Comparison of ENCODE assay signal across 29 cellular contexts in the genomic region with DNA sequence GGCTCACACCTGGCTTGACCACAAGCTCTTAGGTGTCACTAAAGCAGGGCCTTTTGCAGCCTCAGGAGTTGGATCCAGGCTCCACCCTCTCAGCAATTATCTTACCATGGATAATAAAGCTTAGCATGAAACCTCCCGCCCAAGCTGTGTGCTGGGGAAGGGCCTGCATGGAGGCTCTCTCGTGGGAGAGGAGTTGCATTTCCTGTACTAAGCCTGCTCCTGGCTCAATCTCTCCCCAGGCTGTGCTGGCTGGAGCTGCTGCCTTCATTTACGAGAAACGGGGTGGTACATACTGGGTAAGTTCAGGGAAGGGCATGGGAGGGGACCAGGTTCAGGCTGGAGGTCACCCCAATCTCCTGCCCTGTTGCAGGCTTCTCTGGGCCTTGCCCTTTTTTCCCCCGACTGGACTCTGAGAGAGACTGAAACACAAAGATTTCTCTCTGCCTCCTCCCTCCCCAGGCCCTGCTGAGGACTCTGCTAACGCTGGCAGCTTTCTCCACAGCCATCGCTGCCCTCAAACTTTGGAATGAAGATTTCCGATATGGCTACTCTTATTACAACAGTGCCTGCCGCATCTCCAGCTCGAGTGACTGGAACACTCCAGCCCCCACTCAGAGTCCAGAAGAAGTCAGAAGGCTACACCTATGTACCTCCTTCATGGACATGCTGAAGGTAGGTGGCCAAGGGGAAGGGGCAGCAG. TPM values are rescaled to one million over a fixed set of nuclear protein-coding genes. Genes with fewer than 3 reads are reported as not detected.
DNase-seq lines count a peak whose midpoint lies in the region; ATAC-seq, FAIRE-seq and TF ChIP-seq lines count a peak whose summit lies in the region.
"Had no signal": no experiment of that assay in that cellular context is flagged by ENCODE, and none has a peak within 500 bp of the region (broad histone marks: within the 10 kb centered on the region; RNA-seq: fewer than 3 reads in every experiment).

No MANE protein-coding gene starts in this region.

- WGBS in liver, result 65% methylated on average over 10 of the region's 10 CpGs
- WGBS in HepG2 (ENCODE audit: low lambda C conversion rate), result 53% methylated on average over 7 of the region's 10 CpGs
- 70% methylated on average over 8 of the region's 10 CpGs for WGBS in esophagus muscularis mucosa

- H3K4me3 Mint-ChIP-seq in CD8-positive, alpha-beta memory T cell, result peak overlapping the region in 1 of 7 donors; percentile 27
- H3K4me3 Mint-ChIP-seq: activated CD4-positive, alpha-beta T cell treated with anti-CD3 and anti-CD28 coated beads for 36 hours; activated T-cell treated with anti-CD3 and anti-CD28 coated beads, Interleukin-2, amount 50 U/mL, for 24 hours; HFFc6; natural killer cell treated with Interleukin-12 subunit alpha and Interleukin-12 subunit beta and Interleukin-15 and Interleukin-18, amount 100 ng/mL, for 72 hours had no signal

- H3K9ac ChIP-seq in liver (ENCODE audit: low read depth in 1 of 2, low read length in 2 of 2), result peak overlapping the region in 1 of 2 donors; percentile 49
- H3K9ac ChIP-seq in HepG2 (ENCODE audit: insufficient read depth, low read depth, low read length), result no peak overlapping the region

- intact Hi-C loops in HepG2 (cut with micrococcal nuclease; ENCODE audit: unreplicated experiment) (no loop called here), esophagus muscularis mucosa (cut with DNase I) (no loop called here)

- POLR2A ChIA-PET in HepG2 (lab: Yijun Ruan, JAX), result no interaction called here
- POLR2A ChIA-PET in CD8-positive, alpha-beta memory T cell (lab: Charles Lee), result no interaction called here

- no peak overlapping the region for H2AFZ ChIP-seq in HepG2 (ENCODE audit: low read length)

- no peak for TF ChIP-seq RAD21 in liver (IDR thresholded peaks at IDR 0.05)
- TF ChIP-seq RAD21 in HepG2 (CRISPR knock-in tag; IDR thresholded peaks at IDR 0.05), result no peak

- CTCF ChIA-PET in HepG2 (lab: Yijun Ruan, JAX; ENCODE audit: low intra/inter-chr PET ratio, low total read pairs), result no interaction called here
- CTCF ChIA-PET in CD8-positive, alpha-beta memory T cell (lab: Charles Lee), result no interaction called here

- H3K27me3 ChIP-seq in liver (ENCODE audit: control insufficient read depth in 4 of 4, insufficient read depth in 4 of 4, low read length in 3 of 4) (no peaks in the 10 kb centered on the region), HepG2 (ENCODE audit: control insufficient read depth in 1 of 2, insufficient read depth in 2 of 2, low read length in 2 of 2) (peaks cover 0 to 12% of the 10 kb centered on the region in 2 experiments; a peak in 3 of 5 replicates), esophagus muscularis mucosa (peaks cover 0 to 67% (median 17%) of the 10 kb centered on the region in 4 donors)
- H3K27me3 ChIP-seq in CD8-positive, alpha-beta memory T cell (ENCODE audit: insufficient read depth, low read length, poor library complexity, severe bottlenecking), result peaks cover 28% of the 10 kb centered on the region
- H3K27me3 ChIP-seq: ovary, vagina had no signal

- TF ChIP-seq POLR2A in HepG2 (IDR thresholded peaks at IDR 0.05; ENCODE audit: insufficient read depth in 1 of 2, low read depth in 2 of 2, low read length in 2 of 2) (no peak), esophagus muscularis mucosa (IDR thresholded peaks at IDR 0.05; ENCODE audit: low read depth) (no peak)

- no peak overlapping the region for H3K4me2 ChIP-seq in HepG2 (ENCODE audit: low read depth, low read length)

- H3K79me2 ChIP-seq in HepG2 (ENCODE audit: insufficient read depth, low read length), result no peaks in the 10 kb centered on the region

- H3K27ac Mint-ChIP-seq in CD8-positive, alpha-beta memory T cell, result no peak overlapping the region
- H3K27ac Mint-ChIP-seq: activated CD4-positive, alpha-beta T cell treated with anti-CD3 and anti-CD28 coated beads for 36 hours; activated T-cell treated with anti-CD3 and anti-CD28 coated beads, Interleukin-2, amount 50 U/mL, for 24 hours; HFFc6; natural killer cell treated with Interleukin-12 subunit alpha and Interleukin-12 subunit beta and Interleukin-15 and Interleukin-18, amount 100 ng/mL, for 72 hours had no signal

- DNase-seq in HepG2 (ENCODE audit: low spot score) (no peak), NCI-H2107 treated with DMSO at 0.1 percent for 48 hours (lab: John Stamatoyannopoulos, UW; ENCODE audit: unreplicated experiment) (peak; percentile 41), esophagus muscularis mucosa (ENCODE audit: extremely low spot score) (peak; percentile 91), kidney tubule cell (ENCODE audit: low spot score) (no peak), KG1 (lab: John Stamatoyannopoulos, UW) (no peak)
- DNase-seq in CD8-positive, alpha-beta memory T cell, result no peak
- DNase-seq: activated CD4-positive, alpha-beta T cell treated with anti-CD3 and anti-CD28 coated beads for 36 hours; activated T-cell treated with anti-CD3 and anti-CD28 coated beads, Interleukin-2, amount 50 U/mL, for 24 hours; body of pancreas; DMS53; GDM1; HFFc6; IMR-90; left lung; midbrain; NCI-H1436 treated with DMSO at 0.1 percent for 48 hours; NCI-H2227 treated with DMSO at 0.1 percent for 48 hours; ovary; stimulated activated CD4-positive, alpha-beta T cell treated with anti-CD3 and anti-CD28 coated beads, Interleukin-12 subunit alpha, Interleukin-12 subunit beta, amount 100 ng/mL, for 4 hours; stimulated activated CD4-positive, alpha-beta T cell treated with anti-CD3 and anti-CD28 coated beads, Interleukin-4, amount 100 ng/mL, for 24 hours; stimulated activated naive CD4-positive, alpha-beta T cell treated with Interleukin-2 at 50 U/mL for 16 hours had no signal

- H3K9me3 ChIP-seq in liver (ENCODE audit: control insufficient read depth in 4 of 4, low read length in 3 of 4) (peaks cover 0 to 3% (median 2%) of the 10 kb centered on the region in 4 donors), HepG2 (ENCODE audit: low read length) (peaks cover 19% of the 10 kb centered on the region; the same call in 1 of the 2 replicates), esophagus muscularis mucosa (peaks cover 0 to 23% (median 14%) of the 10 kb centered on the region in 4 donors)
- H3K9me3 ChIP-seq in CD8-positive, alpha-beta memory T cell (ENCODE audit: low read length), result peaks cover 6% of the 10 kb centered on the region
- H3K9me3 ChIP-seq: ovary had no signal

- TF ChIP-seq EP300 in HepG2 (IDR thresholded peaks at IDR 0.05; ENCODE audit: low read depth in 2 of 2, low read length in 2 of 2) (no peak), HepG2 (CRISPR knock-in tag; IDR thresholded peaks at IDR 0.05; ENCODE audit: borderline replicate concordance) (no peak), esophagus muscularis mucosa (IDR thresholded peaks at IDR 0.05) (no peak)

- peaks cover 7 to 22% (median 18%) of the 10 kb centered on the region in 5 donors for H3K9me3 Mint-ChIP-seq in CD8-positive, alpha-beta memory T cell
- H3K9me3 Mint-ChIP-seq: HFFc6; natural killer cell treated with Interleukin-12 subunit alpha and Interleukin-12 subunit beta and Interleukin-15 and Interleukin-18, amount 100 ng/mL, for 72 hours had no signal

- H3K4me1 ChIP-seq in liver (ENCODE audit: control insufficient read depth in 4 of 4, insufficient read depth in 4 of 4, low read length in 3 of 4) (peaks cover 5 to 31% (median 19%) of the 10 kb centered on the region in 4 donors), HepG2 (ENCODE audit: insufficient read depth, low read length) (peaks cover 11% of the 10 kb centered on the region), esophagus muscularis mucosa (peaks cover 14 to 25% (median 18%) of the 10 kb centered on the region in 4 donors)
- H3K4me1 ChIP-seq in CD8-positive, alpha-beta memory T cell (ENCODE audit: insufficient read depth, low read length), result no peaks in the 10 kb centered on the region

- no TSS peak for BruUV-seq in HepG2 (replicated peaks; lab: Mats Ljungman, UMichigan)

- peaks cover 0 to 23% (median 10%) of the 10 kb centered on the region in 3 donors for H3K4me1 Mint-ChIP-seq in CD8-positive, alpha-beta memory T cell

- in situ Hi-C loops in HepG2 (cut with HindIII; ENCODE audit: extremely low pct_ligation_motif_present, low pct_unique_long_range_greater_than_20kb), result no loop called here

- no peak for ATAC-seq in HepG2
- ATAC-seq: activated CD4-positive, alpha-beta T cell treated with anti-CD3 and anti-CD28 coated beads for 36 hours; body of pancreas; left lung; natural killer cell treated with Interleukin-12 subunit alpha and Interleukin-12 subunit beta and Interleukin-15 and Interleukin-18, amount 100 ng/mL, for 72 hours had no signal

- peaks cover 60 to 79% of the 10 kb centered on the region in 2 donors for H3K27me3 Mint-ChIP-seq in CD8-positive, alpha-beta memory T cell

- no peaks in the 10 kb centered on the region for H4K20me1 ChIP-seq in HepG2 (ENCODE audit: insufficient read depth, low read length)

- TF ChIP-seq CTCF in liver (IDR thresholded peaks at IDR 0.05; ENCODE audit: low read depth, low read length, missing input control) (no peak), HepG2 (CRISPR knock-in tag; IDR thresholded peaks at IDR 0.05) (no peak), esophagus muscularis mucosa (IDR thresholded peaks at IDR 0.05) (no peak)

- H3K36me3 Mint-ChIP-seq in CD8-positive, alpha-beta memory T cell, result peaks cover 0 to 27% (median 0%) of the 10 kb centered on the region in 3 donors

- H3K27ac ChIP-seq in liver (ENCODE audit: low read depth in 1 of 2, low read length in 2 of 2), result peak overlapping the region; percentile 37 to 47
- H3K27ac ChIP-seq in HepG2 (ENCODE audit: extremely low read length, insufficient read depth, low read length), result no peak overlapping the region
- no peak overlapping the region for H3K27ac ChIP-seq in esophagus muscularis mucosa (replicated peaks in 1 of 4)
- no peak overlapping the region for H3K27ac ChIP-seq in CD8-positive, alpha-beta memory T cell (ENCODE audit: low read depth, low read length)
- H3K27ac ChIP-seq: body of pancreas, left lung, ovary, thoracic aorta, vagina had no signal

- FAIRE-seq in HepG2 (lab: Jason Lieb, UNC), result no peak
- FAIRE-seq: GM18507 had no signal

- H3K4me3 ChIP-seq in liver (ENCODE audit: low read depth in 1 of 3, low read length in 3 of 3), result peak overlapping the region in 2 of 3 donors; percentile 37 to 86
- no peak overlapping the region for H3K4me3 ChIP-seq in HepG2 (replicated peaks in 1 of 3; ENCODE audit: insufficient read depth in 1 of 3, low read depth in 2 of 3, low read length in 3 of 3)
- H3K4me3 ChIP-seq in esophagus muscularis mucosa, result no peak overlapping the region
- no peak overlapping the region for H3K4me3 ChIP-seq in CD8-positive, alpha-beta memory T cell (ENCODE audit: low read length)
- H3K4me3 ChIP-seq: body of pancreas, left lung, ovary, thoracic aorta, vagina had no signal

- peaks cover 0 to 31% (median 28%) of the 10 kb centered on the region in 4 donors for H3K36me3 ChIP-seq in liver (ENCODE audit: control insufficient read depth in 4 of 4, insufficient read depth in 3 of 4, low read depth in 1 of 4, low read length in 3 of 4)
- H3K36me3 ChIP-seq in HepG2 (replicated peaks in 1 of 2; ENCODE audit: control insufficient read depth in 1 of 2, insufficient read depth in 2 of 2, low read length in 2 of 2), result no peaks in the 10 kb centered on the region
- H3K36me3 ChIP-seq in esophagus muscularis mucosa, result peaks cover 0 to 12% (median 5%) of the 10 kb centered on the region in 4 donors
- H3K36me3 ChIP-seq in CD8-positive, alpha-beta memory T cell (ENCODE audit: insufficient read depth, low read length), result no peaks in the 10 kb centered on the region
- H3K36me3 ChIP-seq: left lung, ovary, thoracic aorta had no signal

RNA-seq across cellular contexts. Expression of a gene that starts 2.7 kb away (rescaled TPM):
- 100 to 1,000 TPM; 346 to 404 TPM for total RNA-seq in liver
- polyA plus RNA-seq in liver, result 100 to 1,000 TPM; 675 to 703 TPM
- total RNA-seq in HepG2 (2016; rRNA removed; fragmentation: Illumina TruSeq; extraction: Trizol), result not detected in 2 replicates
- total RNA-seq in HepG2 (2016; cell fraction: cytosol; rRNA removed; fragmentation: Illumina TruSeq; extraction: Trizol; ENCODE audit: low read depth), result not detected in 2 replicates
- total RNA-seq in HepG2 (2016; cell fraction: insoluble cytoplasmic fraction; rRNA removed; fragmentation: Illumina TruSeq; extraction: Trizol), result not detected in 2 replicates
- not detected in 2 replicates for total RNA-seq in HepG2 (2016; cell fraction: membrane; rRNA removed; fragmentation: Illumina TruSeq; extraction: Trizol)
- not detected in 2 replicates for total RNA-seq in HepG2 (2016; cell fraction: nucleus; rRNA removed; fragmentation: Illumina TruSeq; extraction: Trizol)
- polyA plus RNA-seq in HepG2 (2011; rRNA removed), result not detected in 2 replicates
- not detected in 2 replicates for polyA plus RNA-seq in HepG2 (2011; cell fraction: cytosol; rRNA removed)
- polyA plus RNA-seq in HepG2 (2011; cell fraction: nucleus; rRNA removed), result not detected in 2 replicates
- not detected in 2 replicates for polyA plus RNA-seq in HepG2 (2012)
- polyA plus RNA-seq in HepG2 (2016; cell fraction: cytosol; fragmentation: Illumina TruSeq; extraction: Trizol; ENCODE audit: low read depth), result not detected in 2 replicates
- polyA plus RNA-seq in HepG2 (2016; cell fraction: insoluble cytoplasmic fraction; fragmentation: Illumina TruSeq; extraction: Trizol; ENCODE audit: low read depth), result not detected in 2 replicates
- polyA plus RNA-seq in HepG2 (2016; cell fraction: membrane; fragmentation: Illumina TruSeq; extraction: Trizol; ENCODE audit: low read depth), result not detected in 2 replicates
- not detected in 2 replicates for polyA plus RNA-seq in HepG2 (2016; cell fraction: nucleus; fragmentation: Illumina TruSeq; extraction: Trizol; ENCODE audit: insufficient read depth, low read depth)
- polyA minus RNA-seq in HepG2 (2011; rRNA and poly(A)+ RNA removed; ENCODE audit: low replicate concordance), result not detected in 2 replicates
- not detected in 2 replicates for polyA minus RNA-seq in HepG2 (2011; cell fraction: cytosol; rRNA and poly(A)+ RNA removed)
- polyA minus RNA-seq in HepG2 (2011; cell fraction: nucleus; rRNA and poly(A)+ RNA removed), result not detected in 2 replicates
- 10 to 100 TPM; 11.6 to 47.7 (median 35.5) TPM for total RNA-seq in esophagus muscularis mucosa
- total RNA-seq in CD8-positive, alpha-beta memory T cell, result under 1 TPM in 1 of 2 experiments, not detected in 1; 0.26 TPM
- polyA plus RNA-seq in CD8-positive, alpha-beta memory T cell, result not detected
- total RNA-seq: activated CD4-positive, alpha-beta T cell treated with anti-CD3 and anti-CD28 coated beads for 36 hours; fibroblast of villous mesenchyme; HFFc6; IMR-90; RPMI7951; T-helper 1 cell treated with Interleukin-12 subunit alpha and Interleukin-12 subunit beta and Interleukin-4 antibody, amounts not matched to agents 30 ng/mL and 1 ng/mL, for 36 hours had no signal
- polyA plus RNA-seq: IMR-90 had no signal

RNA-seq across cellular contexts. Expression of a gene that starts 3.1 kb away (rescaled TPM):
- 1,000 to 10,000 TPM in 1 of 2 donors, 100 to 1,000 TPM in 1; 382 to 1,041 TPM for total RNA-seq in liver
- polyA plus RNA-seq in liver, result 1,000 to 10,000 TPM in 1 of 2 donors, 100 to 1,000 TPM in 1; 957 to 1,317 TPM
- total RNA-seq in HepG2 (2016; rRNA removed; fragmentation: Illumina TruSeq; extraction: Trizol), result not detected in 2 replicates
- total RNA-seq in HepG2 (2016; cell fraction: cytosol; rRNA removed; fragmentation: Illumina TruSeq; extraction: Trizol; ENCODE audit: low read depth), result not detected in 2 replicates
- total RNA-seq in HepG2 (2016; cell fraction: insoluble cytoplasmic fraction; rRNA removed; fragmentation: Illumina TruSeq; extraction: Trizol), result not detected in 2 replicates
- not detected in 2 replicates for total RNA-seq in HepG2 (2016; cell fraction: membrane; rRNA removed; fragmentation: Illumina TruSeq; extraction: Trizol)
- not detected in 2 replicates for total RNA-seq in HepG2 (2016; cell fraction: nucleus; rRNA removed; fragmentation: Illumina TruSeq; extraction: Trizol)
- polyA plus RNA-seq in HepG2 (2011; rRNA removed), result not detected in 2 replicates
- not detected in 2 replicates for polyA plus RNA-seq in HepG2 (2011; cell fraction: cytosol; rRNA removed)
- not detected in 2 replicates for polyA plus RNA-seq in HepG2 (2011; cell fraction: nucleus; rRNA removed)
- not detected in 2 replicates for polyA plus RNA-seq in HepG2 (2012)
- polyA plus RNA-seq in HepG2 (2016; cell fraction: cytosol; fragmentation: Illumina TruSeq; extraction: Trizol; ENCODE audit: low read depth), result not detected in 2 replicates
- not detected in 2 replicates for polyA plus RNA-seq in HepG2 (2016; cell fraction: insoluble cytoplasmic fraction; fragmentation: Illumina TruSeq; extraction: Trizol; ENCODE audit: low read depth)
- polyA plus RNA-seq in HepG2 (2016; cell fraction: membrane; fragmentation: Illumina TruSeq; extraction: Trizol; ENCODE audit: low read depth), result not detected in 2 replicates
- polyA plus RNA-seq in HepG2 (2016; cell fraction: nucleus; fragmentation: Illumina TruSeq; extraction: Trizol; ENCODE audit: insufficient read depth, low read depth), result not detected in 2 replicates
- polyA minus RNA-seq in HepG2 (2011; rRNA and poly(A)+ RNA removed; ENCODE audit: low replicate concordance), result not detected in 2 replicates
- not detected in 2 replicates for polyA minus RNA-seq in HepG2 (2011; cell fraction: cytosol; rRNA and poly(A)+ RNA removed)
- polyA minus RNA-seq in HepG2 (2011; cell fraction: nucleus; rRNA and poly(A)+ RNA removed), result not detected in 2 replicates
- 10 to 100 TPM; 19.5 to 58.2 (median 54.1) TPM for total RNA-seq in esophagus muscularis mucosa
- total RNA-seq in CD8-positive, alpha-beta memory T cell, result under 1 TPM; 0.20 to 0.27 TPM
- not detected for polyA plus RNA-seq in CD8-positive, alpha-beta memory T cell
- total RNA-seq: activated CD4-positive, alpha-beta T cell treated with anti-CD3 and anti-CD28 coated beads for 36 hours; HFFc6; IMR-90; RPMI7951; T-helper 1 cell treated with Interleukin-12 subunit alpha and Interleukin-12 subunit beta and Interleukin-4 antibody, amounts not matched to agents 30 ng/mL and 1 ng/mL, for 36 hours had no signal
- polyA plus RNA-seq: IMR-90 had no signal

RNA-seq across cellular contexts. Expression of a gene that starts 49.0 kb away (rescaled TPM):
- under 1 TPM in 1 of 2 donors, not detected in 1; 0.08 TPM for total RNA-seq in liver
- polyA plus RNA-seq in liver, result under 1 TPM in 1 of 2 donors, not detected in 1; 0.01 TPM
- total RNA-seq in HepG2 (2016; rRNA removed; fragmentation: Illumina TruSeq; extraction: Trizol), result not detected in 2 replicates
- not detected in 2 replicates for total RNA-seq in HepG2 (2016; cell fraction: cytosol; rRNA removed; fragmentation: Illumina TruSeq; extraction: Trizol; ENCODE audit: low read depth)
- total RNA-seq in HepG2 (2016; cell fraction: insoluble cytoplasmic fraction; rRNA removed; fragmentation: Illumina TruSeq; extraction: Trizol), result not detected in 2 replicates
- not detected in 2 replicates for total RNA-seq in HepG2 (2016; cell fraction: membrane; rRNA removed; fragmentation: Illumina TruSeq; extraction: Trizol)
- total RNA-seq in HepG2 (2016; cell fraction: nucleus; rRNA removed; fragmentation: Illumina TruSeq; extraction: Trizol), result not detected in 2 replicates
- polyA plus RNA-seq in HepG2 (2011; rRNA removed), result not detected in 2 replicates
- not detected in 2 replicates for polyA plus RNA-seq in HepG2 (2011; cell fraction: cytosol; rRNA removed)
- polyA plus RNA-seq in HepG2 (2011; cell fraction: nucleus; rRNA removed), result not detected in 2 replicates
- not detected in 2 replicates for polyA plus RNA-seq in HepG2 (2012)
- not detected in 2 replicates for polyA plus RNA-seq in HepG2 (2016; cell fraction: cytosol; fragmentation: Illumina TruSeq; extraction: Trizol; ENCODE audit: low read depth)
- not detected in 2 replicates for polyA plus RNA-seq in HepG2 (2016; cell fraction: insoluble cytoplasmic fraction; fragmentation: Illumina TruSeq; extraction: Trizol; ENCODE audit: low read depth)
- not detected in 2 replicates for polyA plus RNA-seq in HepG2 (2016; cell fraction: membrane; fragmentation: Illumina TruSeq; extraction: Trizol; ENCODE audit: low read depth)
- not detected in 2 replicates for polyA plus RNA-seq in HepG2 (2016; cell fraction: nucleus; fragmentation: Illumina TruSeq; extraction: Trizol; ENCODE audit: insufficient read depth, low read depth)
- polyA minus RNA-seq in HepG2 (2011; rRNA and poly(A)+ RNA removed; ENCODE audit: low replicate concordance), result not detected in 2 replicates
- polyA minus RNA-seq in HepG2 (2011; cell fraction: cytosol; rRNA and poly(A)+ RNA removed), result not detected in 2 replicates
- polyA minus RNA-seq in HepG2 (2011; cell fraction: nucleus; rRNA and poly(A)+ RNA removed), result not detected in 2 replicates
- under 1 TPM in 3 of 4 donors, not detected in 1; 0.23 to 0.45 (median 0.33) TPM for total RNA-seq in esophagus muscularis mucosa
- not detected for total RNA-seq in CD8-positive, alpha-beta memory T cell
- polyA plus RNA-seq in CD8-positive, alpha-beta memory T cell, result not detected
- total RNA-seq: activated CD4-positive, alpha-beta T cell treated with anti-CD3 and anti-CD28 coated beads for 36 hours; fibroblast of villous mesenchyme; HFFc6; IMR-90; natural killer cell treated with Interleukin-12 subunit alpha and Interleukin-12 subunit beta and Interleukin-15 and Interleukin-18, amount 100 ng/mL, for 72 hours; RPMI7951; T-helper 1 cell treated with Interleukin-12 subunit alpha and Interleukin-12 subunit beta and Interleukin-4 antibody, amounts not matched to agents 30 ng/mL and 1 ng/mL, for 36 hours; thoracic aorta; vagina had no signal
- polyA plus RNA-seq: IMR-90, ovary had no signal

Comparison
In these comparisons a context has a peak if more than half of its experiments do, and no peak if none do; other contexts are left out.
1. H3K27ac ChIP-seq: peak in liver (2 of 2); none in HepG2 (single experiment), esophagus muscularis mucosa (0 of 4) and CD8-positive, alpha-beta memory T cell (single experiment).
2. H3K4me3 ChIP-seq: peak in liver (2 of 3); none in HepG2 (0 of 3), esophagus muscularis mucosa (0 of 4) and CD8-positive, alpha-beta memory T cell (single experiment).
3. RNA of a gene that starts 2.7 kb away (total RNA-seq): 346 to 404 TPM in liver and 11.6 to 47.7 TPM in esophagus muscularis mucosa; 0.26 TPM in CD8-positive, alpha-beta memory T cell and not detected in HepG2; every median in the first group is over 10 times any median in the second.
4. RNA of a gene that starts 3.1 kb away (total RNA-seq): 382 to 1,041 TPM in liver and 19.5 to 58.2 TPM in esophagus muscularis mucosa; 0.20 to 0.27 TPM in CD8-positive, alpha-beta memory T cell and not detected in HepG2; every median in the first group is over 10 times any median in the second.
5. DNase-seq: peak in NCI-H2107 treated with DMSO at 0.1 percent for 48 hours (single experiment) and esophagus muscularis mucosa (single experiment); none in HepG2 (single experiment), CD8-positive, alpha-beta memory T cell (0 of 5), kidney tubule cell (single experiment) and KG1 (single experiment).